ENCODE assay signal across 9 cellular contexts in the genomic region with DNA sequence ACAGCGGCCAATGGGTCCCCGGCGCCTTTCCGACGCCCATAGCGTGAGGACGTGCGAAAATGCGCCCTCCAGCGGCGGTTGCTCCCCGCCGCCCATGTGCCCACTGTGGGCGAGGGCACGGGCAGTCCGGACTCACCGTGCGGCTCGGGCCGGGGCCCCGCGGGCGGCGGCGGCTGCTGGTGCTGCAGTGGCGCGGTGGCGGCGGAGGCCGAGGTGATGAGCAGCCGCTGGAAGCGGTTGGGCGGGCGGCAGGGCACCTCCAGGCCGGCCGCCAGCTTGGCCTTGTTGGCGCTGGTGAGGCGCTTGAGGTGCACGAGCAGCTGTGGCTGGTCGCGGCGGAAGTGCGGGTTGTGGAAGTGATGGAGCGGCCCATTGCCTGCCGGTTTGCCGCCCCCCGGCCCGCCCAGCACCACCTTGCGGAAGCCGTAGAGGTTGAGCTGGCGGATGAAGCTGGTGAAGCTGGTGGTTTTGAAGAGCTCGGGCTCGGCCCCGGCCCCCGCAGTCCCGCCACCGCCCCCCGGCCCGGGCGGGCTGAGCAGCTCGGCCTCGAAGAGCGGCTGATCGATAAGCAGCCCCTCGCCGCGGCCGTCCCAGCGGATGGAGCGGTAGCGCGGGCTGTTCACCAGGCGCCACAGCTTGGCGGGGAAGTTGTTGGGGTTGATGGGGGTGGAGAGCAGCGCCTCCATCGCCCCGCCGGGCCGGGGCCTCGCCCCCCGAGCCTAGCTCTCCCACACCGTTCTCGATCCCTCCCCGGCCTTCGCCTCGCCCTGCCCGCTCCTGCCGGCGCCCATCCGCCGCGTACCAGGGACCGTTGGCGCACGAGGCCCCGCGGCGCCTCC. TPM values are rescaled to one million over a fixed set of nuclear protein-coding genes. Genes with fewer than 3 reads are reported as not detected.
DNase-seq lines count a peak whose midpoint lies in the region; ATAC-seq and TF ChIP-seq lines count a peak whose summit lies in the region.
"Had no signal": no experiment of that assay in that cellular context is flagged by ENCODE, and none has a peak within 500 bp of the region (broad histone marks: within the 10 kb centered on the region; RNA-seq: fewer than 3 reads in every experiment).

HSF5 (minus strand) TSS at position 820 of the 839 bp plus-strand sequence; CDS start at position 686, 134 bp downstream.

- dilution Hi-C loops in mammary epithelial cell (cut with HindIII; ENCODE audit: low sequenced_read_pairs): no loop called here

- peaks cover 21 to 28% of the 10 kb centered on the region in 2 donors for H3K36me3 Mint-ChIP-seq in CD4-positive, alpha-beta memory T cell
- H3K36me3 Mint-ChIP-seq in chondrocyte (ENCODE audit: low read depth): peaks cover 24% of the 10 kb centered on the region

- BruUV-seq in mammary epithelial cell (replicated peaks; lab: Mats Ljungman, UMichigan): no TSS peak

- H3K27ac Mint-ChIP-seq in CD4-positive, alpha-beta memory T cell: peak within 1 kb of the TSS in 5 of 7 donors; percentile 15 to 72 (median 47)
- H3K27ac Mint-ChIP-seq in chondrocyte (ENCODE audit: unreplicated experiment): no peak within 1 kb of the TSS

- no peaks in the 10 kb centered on the region for H3K27me3 ChIP-seq in CD4-positive, alpha-beta memory T cell (ENCODE audit: insufficient read depth, low read length)
- H3K27me3 ChIP-seq in mammary epithelial cell (ENCODE audit: insufficient read depth, low read length): no peaks in the 10 kb centered on the region

- H3K4me3 Mint-ChIP-seq in CD4-positive, alpha-beta memory T cell: peak within 1 kb of the TSS; percentile 50 to 81 (median 70)
- H3K4me3 Mint-ChIP-seq in chondrocyte (ENCODE audit: unreplicated experiment): no peak within 1 kb of the TSS

- peaks cover 20% of the 10 kb centered on the region for H3K36me3 ChIP-seq in CD4-positive, alpha-beta memory T cell (ENCODE audit: insufficient read depth, low read length)
- H3K36me3 ChIP-seq in mammary epithelial cell (ENCODE audit: insufficient read depth, low read length): peaks cover 6% of the 10 kb centered on the region

- no peak for ATAC-seq in HG03025 (IDR thresholded peaks at IDR 0.05; ENCODE audit: low FRiP score, unreplicated experiment)

- H4K20me1 ChIP-seq in mammary epithelial cell (ENCODE audit: insufficient read depth, low read length): no peaks in the 10 kb centered on the region

- peak within 1 kb of the TSS; percentile 52 for H2AFZ ChIP-seq in mammary epithelial cell (ENCODE audit: low read depth, low read length)

- peak within 1 kb of the TSS; percentile 46 to 47 for H3K4me3 ChIP-seq in CD4-positive, alpha-beta memory T cell (ENCODE audit: low read length in 2 of 2)
- H3K4me3 ChIP-seq in mammary epithelial cell (replicated peaks in 1 of 3; ENCODE audit: insufficient read depth in 1 of 3, low read depth in 2 of 3, low read length in 3 of 3): no peak within 1 kb of the TSS

- H3K9ac ChIP-seq in mammary epithelial cell (ENCODE audit: insufficient read depth, low read length): no peak within 1 kb of the TSS

- peak within 1 kb of the TSS; percentile 19 for H3K4me2 ChIP-seq in mammary epithelial cell (ENCODE audit: insufficient read depth, low read depth, low read length)

- intact Hi-C loops in CD4-positive, alpha-beta memory T cell (cut with micrococcal nuclease): loop anchor here (1.0 kb wide), 2 partner anchors 30 to 239 kb away; no protein-coding TSS in a partner anchor
- intact Hi-C loops in mammary epithelial cell (cut with micrococcal nuclease): no loop called here

- H3K9me3 ChIP-seq in CD4-positive, alpha-beta memory T cell (ENCODE audit: control insufficient read depth in 1 of 2, low read length in 2 of 2): no peaks in the 10 kb centered on the region
- no peaks in the 10 kb centered on the region for H3K9me3 ChIP-seq in mammary epithelial cell (replicated peaks; ENCODE audit: insufficient read depth, low read length)

- H3K9me3 Mint-ChIP-seq in CD4-positive, alpha-beta memory T cell: no peaks in the 10 kb centered on the region
- no peaks in the 10 kb centered on the region for H3K9me3 Mint-ChIP-seq in chondrocyte (ENCODE audit: low read depth)

- H3K4me1 Mint-ChIP-seq in CD4-positive, alpha-beta memory T cell: peaks cover 5 to 15% (median 5%) of the 10 kb centered on the region in 4 donors
- H3K4me1 Mint-ChIP-seq in chondrocyte (ENCODE audit: low read depth): no peaks in the 10 kb centered on the region

- TF ChIP-seq CTCF in mammary epithelial cell (conservative IDR thresholded peaks at IDR 0.05 in 1 of 2, IDR thresholded peaks at IDR 0.05 in 1 of 2; ENCODE audit: extremely low read depth in 1 of 2, insufficient read depth in 1 of 2, low read depth in 1 of 2, low read length in 2 of 2) (no peak), chondrocyte (IDR thresholded peaks at IDR 0.05) (no peak)

- H3K4me1 ChIP-seq in CD4-positive, alpha-beta memory T cell (ENCODE audit: insufficient read depth, low read length): peaks cover 4% of the 10 kb centered on the region
- H3K4me1 ChIP-seq in mammary epithelial cell (ENCODE audit: insufficient read depth, low read length): no peaks in the 10 kb centered on the region

- 70% methylated on average over 22 of the region's 98 CpGs for WGBS in mammary epithelial cell (ENCODE audit: low coverage, missing lambda C conversion rate)

- in situ Hi-C loops in mammary epithelial cell (cut with MboI; ENCODE audit: low sequenced_read_pairs in 2 of 2): no loop called here

- peak within 1 kb of the TSS; percentile 20 for H3K27ac ChIP-seq in CD4-positive, alpha-beta memory T cell (ENCODE audit: low read depth, low read length)
- H3K27ac ChIP-seq in mammary epithelial cell (ENCODE audit: insufficient read depth, low read depth, low read length): no peak within 1 kb of the TSS
- H3K27ac ChIP-seq: VCaP had no signal

- DNase-seq in CD4-positive, alpha-beta memory T cell: peak; percentile 76 to 83 (median 82)
- DNase-seq in T-helper 9 cell: peak; percentile 57
- no peak for DNase-seq in mammary epithelial cell
- DNase-seq in retina: peak; percentile 38
- DNase-seq in chondrocyte (ENCODE audit: low spot score): no peak
- DNase-seq in hypothalamus (lab: John Stamatoyannopoulos, UW): no peak
- no peak for DNase-seq in D341Med (ENCODE audit: low spot score)

- H3K79me2 ChIP-seq in mammary epithelial cell (ENCODE audit: insufficient read depth, low read length): no peaks in the 10 kb centered on the region

- no peaks in the 10 kb centered on the region for H3K27me3 Mint-ChIP-seq in CD4-positive, alpha-beta memory T cell
- H3K27me3 Mint-ChIP-seq in chondrocyte (ENCODE audit: low read depth): no peaks in the 10 kb centered on the region

- CTCF ChIA-PET in CD4-positive, alpha-beta memory T cell (lab: Charles Lee; ENCODE audit: partially characterized antibody): interaction anchor here (0.5 to 3.5 kb wide), 26 partner anchors 8 to 517 kb away, joined by 3 to 41 read pairs (median 4); partner anchors contain the start of genes MTMR4, RNF43 and SUPT4H1
- CTCF ChIA-PET in mammary epithelial cell (lab: Charles Lee; ENCODE audit: low non-redundant PET): no interaction called here

- POLR2A ChIA-PET in CD4-positive, alpha-beta memory T cell (lab: Charles Lee; ENCODE audit: partially characterized antibody): interaction anchor here (0.5 to 1.7 kb wide), 18 partner anchors 15 to 721 kb away, joined by 3 to 20 read pairs (median 6); partner anchors contain the start of genes MTMR4, RNF43, SUPT4H1 and TSPOAP1

RNA-seq across cellular contexts. Expression of gene HSF5, which starts in this region (rescaled TPM):
- 1 to 10 TPM; 2.1 to 2.4 TPM for total RNA-seq in CD4-positive, alpha-beta memory T cell
- polyA plus RNA-seq in CD4-positive, alpha-beta memory T cell: 1 to 10 TPM in 1 of 2 donors, under 1 TPM in 1; 0.84 to 1.4 TPM
- under 1 TPM in 1 of 2 donors, not detected in 1; 0.17 TPM for total RNA-seq in mammary epithelial cell
- not detected for polyA plus RNA-seq in mammary epithelial cell
- polyA minus RNA-seq in mammary epithelial cell: not detected
- total RNA-seq in chondrocyte: 0.08 to 0.10 TPM in 2 of 3 replicates, not detected in the other

Comparison
In these comparisons a context has a peak if more than half of its experiments do, and no peak if none do; other contexts are left out.
1. DNase-seq: peak in CD4-positive, alpha-beta memory T cell (5 of 5), T-helper 9 cell (single experiment) and retina (single experiment); none in mammary epithelial cell (single experiment), chondrocyte (single experiment), hypothalamus (0 of 51) and D341Med (single experiment).
2. H3K4me3 ChIP-seq: peak in CD4-positive, alpha-beta memory T cell (2 of 2); none in mammary epithelial cell (0 of 3).